ENCODE assay signal across 10 cellular contexts in the genomic region with DNA sequence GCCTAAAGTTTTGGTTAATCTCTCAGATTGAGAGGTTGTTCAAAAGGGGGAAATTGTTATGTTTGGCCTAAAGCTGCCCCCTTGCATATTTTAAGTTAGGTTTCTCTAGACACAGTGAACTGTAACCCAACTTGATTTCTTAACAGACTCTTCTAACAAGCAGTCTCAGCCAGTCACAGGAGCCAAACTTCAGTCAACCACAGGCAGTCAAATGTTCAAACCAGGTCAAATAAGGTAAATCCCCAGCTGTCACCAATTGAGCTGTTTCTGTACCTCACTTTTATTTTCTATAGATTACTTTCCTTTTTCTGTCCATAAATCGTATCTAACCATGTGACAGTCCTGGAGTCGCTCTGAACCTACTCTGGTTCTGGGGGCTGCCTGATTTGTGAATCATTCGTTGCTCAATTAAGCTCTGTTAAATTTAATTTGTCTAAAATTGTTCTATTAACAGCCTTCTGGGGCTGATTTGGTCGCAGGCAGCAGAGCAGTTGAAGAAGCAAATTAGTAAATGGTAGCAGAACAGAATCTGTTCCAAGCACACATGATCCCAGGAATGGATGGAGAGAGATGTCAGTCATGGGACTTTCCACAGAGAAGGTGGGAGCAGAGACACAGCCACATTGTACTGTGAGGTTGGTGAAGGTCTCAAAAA. TPM values are rescaled to one million over a fixed set of nuclear protein-coding genes. Genes with fewer than 3 reads are reported as not detected.
DNase-seq lines count a peak whose midpoint lies in the region; ATAC-seq, FAIRE-seq and TF ChIP-seq lines count a peak whose summit lies in the region.
"Had no signal": no experiment of that assay in that cellular context is flagged by ENCODE, and none has a peak within 500 bp of the region (broad histone marks: within the 10 kb centered on the region; RNA-seq: fewer than 3 reads in every experiment).

No MANE protein-coding gene starts in this region.

- peaks cover 9% of the 10 kb centered on the region for H3K4me1 Mint-ChIP-seq in brain

- H3K36me3 Mint-ChIP-seq in brain, result no peaks in the 10 kb centered on the region

- no peaks in the 10 kb centered on the region for H3K9me3 Mint-ChIP-seq in brain

- TF ChIP-seq CTCF in brain (conservative IDR thresholded peaks at IDR 0.05), result no peak

- H3K4me3 Mint-ChIP-seq in brain, result peak overlapping the region in 1 of 5 experiments; percentile 6

- H3K27me3 Mint-ChIP-seq in brain, result peaks cover 3% of the 10 kb centered on the region

- peak; percentile 65 for ATAC-seq in GM19468 (IDR thresholded peaks at IDR 0.05; ENCODE audit: extremely low read depth, unreplicated experiment)
- ATAC-seq in HG03196 (IDR thresholded peaks at IDR 0.05; ENCODE audit: unreplicated experiment), result peak; percentile 66

- peak; percentile 91 for FAIRE-seq in GM18507 (lab: Jason Lieb, UNC)
- FAIRE-seq: urothelium cell line had no signal

- peak overlapping the region in 3 of 5 experiments; percentile 26 to 89 (median 81) for H3K27ac Mint-ChIP-seq in brain

- peak; percentile 20 for DNase-seq in GM18507 (ENCODE audit: extremely low spot score, insufficient read length, low read depth)
- no peak for DNase-seq in hepatic stellate cell (ENCODE audit: low spot score)
- DNase-seq in NCI-H2081 treated with DMSO at 0.1 percent for 48 hours (lab: John Stamatoyannopoulos, UW), result no peak
- no peak for DNase-seq in NCI-H345 treated with DMSO at 0.1 percent for 48 hours (lab: John Stamatoyannopoulos, UW; ENCODE audit: unreplicated experiment)
- DNase-seq in stimulated activated CD8-positive, alpha-beta memory T cell treated with anti-CD3 and anti-CD28 coated beads, Interleukin-4, amount 100 ng/mL, for 48 hours, result no peak
- DNase-seq: GDM1 had no signal

RNA-seq across cellular contexts. Expression of a gene that starts 16.4 kb away (rescaled TPM):
- polyA plus RNA-seq in brain (ENCODE audit: insufficient read depth, low read depth, low replicate concordance), result 35.4 TPM
